In genomic region chr7:139915864-139916716, GRCh38 we compare ENCODE assay signal across 8 cellular contexts.
DNase-seq lines count a peak whose midpoint lies in the region; ATAC-seq and TF ChIP-seq lines count a peak whose summit lies in the region.

No MANE protein-coding gene starts in this region.

- H3K36me3 Mint-ChIP-seq in type B pancreatic cell: no peaks in the 10 kb centered on the region

- no peak overlapping the region for H3K4me3 Mint-ChIP-seq in type B pancreatic cell

- no peak overlapping the region for H3K27ac Mint-ChIP-seq in type B pancreatic cell

- DNase-seq in NK-92 (lab: John Stamatoyannopoulos, UW; ENCODE audit: unreplicated experiment): peak; percentile 9
- DNase-seq in activated T-cell treated with anti-CD3 and anti-CD28 coated beads for 1 hour (ENCODE audit: low read depth): peak; percentile 21
- peak; percentile 96 for DNase-seq in fibroblast of the conjunctiva (ENCODE audit: low read depth)
- peak; percentile 70 for DNase-seq in smooth muscle cell of the brain vasculature (ENCODE audit: low read depth, low spot score)
- DNase-seq in type B pancreatic cell (ENCODE audit: extremely low spot score, unreplicated experiment): no peak
- DNase-seq in NCI-H446 (lab: John Stamatoyannopoulos, UW): no peak

- ATAC-seq in GM18502 (IDR thresholded peaks at IDR 0.05; ENCODE audit: poor library complexity, unreplicated experiment) (peak; percentile 89), HG02798 (IDR thresholded peaks at IDR 0.05; ENCODE audit: poor library complexity, unreplicated experiment) (peak; percentile 87)

- peaks cover 2% of the 10 kb centered on the region for H3K27me3 Mint-ChIP-seq in type B pancreatic cell

- H3K9me3 Mint-ChIP-seq in type B pancreatic cell: no peaks in the 10 kb centered on the region

- no peak for TF ChIP-seq CTCF in type B pancreatic cell (conservative IDR thresholded peaks at IDR 0.05)

- H3K4me1 Mint-ChIP-seq in type B pancreatic cell (ENCODE audit: unreplicated experiment): peaks cover 9% of the 10 kb centered on the region

Comparison
In these comparisons a context has a peak if more than half of its experiments do, and no peak if none do; other contexts are left out.
1. DNase-seq: peak in NK-92 (single experiment), activated T-cell treated with anti-CD3 and anti-CD28 coated beads for 1 hour (single experiment), fibroblast of the conjunctiva (single experiment) and smooth muscle cell of the brain vasculature (single experiment); none in type B pancreatic cell (single experiment) and NCI-H446 (0 of 2).